In genomic region chr2:186498834-186499233, GRCh38 we compare ENCODE assay signal across 13 cellular contexts.
"Had no signal": no experiment of that assay in that cellular context is flagged by ENCODE, and none has a peak within 500 bp of the region (broad histone marks: within the 10 kb centered on the region; RNA-seq: fewer than 3 reads in every experiment).

No MANE protein-coding gene starts in this region.

- H3K4me3 ChIP-seq: cardiac muscle cell, esophagus muscularis mucosa, lung, SK-N-MC, skin epidermis had no signal

- ATAC-seq: activated CD4-positive, CD25-positive, alpha-beta regulatory T cell treated with anti-CD3 and anti-CD28 coated beads, Interleukin-2, amount 50 U/mL, for 24 hours; natural killer cell had no signal

- H3K27ac Mint-ChIP-seq: activated T-helper 1 cell treated with anti-CD3 and anti-CD28 coated beads, Interleukin-12 subunit alpha, Interleukin-12 subunit beta, Interleukin-2, Interleukin-4 antibody, amounts not matched to agents 30 ng/mL and 10 ng/mL and 1 ng/mL, durations not matched to agents 14 hours and 24 hours and 36 hours had no signal

- H3K9me3 Mint-ChIP-seq: activated T-helper 1 cell treated with anti-CD3 and anti-CD28 coated beads, Interleukin-12 subunit alpha, Interleukin-12 subunit beta, Interleukin-2, Interleukin-4 antibody, amounts not matched to agents 30 ng/mL and 10 ng/mL and 1 ng/mL, durations not matched to agents 14 hours and 24 hours and 36 hours; natural killer cell had no signal

- DNase-seq: activated CD4-positive, alpha-beta T cell treated with anti-CD3 and anti-CD28 coated beads, Interleukin-2, amount 50 U/mL, for 4 hours; activated naive CD4-positive, alpha-beta T cell; islet precursor cell; natural killer cell; stimulated activated CD4-positive, alpha-beta T cell treated with anti-CD3 and anti-CD28 coated beads, Interleukin-15, amount 100 ng/mL, for 24 hours; T-helper 9 cell had no signal

- H3K36me3 Mint-ChIP-seq: natural killer cell had no signal

- H3K4me3 Mint-ChIP-seq: activated T-helper 1 cell treated with anti-CD3 and anti-CD28 coated beads, Interleukin-12 subunit alpha, Interleukin-12 subunit beta, Interleukin-2, Interleukin-4 antibody, amounts not matched to agents 30 ng/mL and 10 ng/mL and 1 ng/mL, durations not matched to agents 14 hours and 24 hours and 36 hours; natural killer cell had no signal

- H3K27me3 ChIP-seq: cardiac muscle cell, esophagus muscularis mucosa had no signal

- H3K9me3 ChIP-seq: esophagus muscularis mucosa had no signal

- H3K27ac ChIP-seq: cardiac muscle cell, esophagus muscularis mucosa, SK-N-MC, skin epidermis had no signal
